In genomic region chrX:2521927-2522386, GRCh38 we compare ENCODE assay signal across 1 cellular context.
TF ChIP-seq lines count a peak whose summit lies in the region.

No MANE protein-coding gene starts in this region.

TF ChIP-seq in GM12878, 131 proteins besides CTCF, POLR2A, EP300 and RAD21 (continued from another document and continues in another):
- TF ChIP-seq ATF3 (IDR thresholded peaks at IDR 0.05; ENCODE audit: borderline replicate concordance, extremely low read depth, low read depth, low read length) = no peak
- TF ChIP-seq SIX5 (IDR thresholded peaks at IDR 0.05; ENCODE audit: low read depth, low read length, severe bottlenecking) = peak; percentile 6
- TF ChIP-seq MYB (IDR thresholded peaks at IDR 0.05; ENCODE audit: borderline replicate concordance, low read depth, low read length) = no peak
- no peak for TF ChIP-seq ZNF207 (IDR thresholded peaks at IDR 0.05; ENCODE audit: borderline replicate concordance)
- peak; percentile 56 for TF ChIP-seq ATF2 (IDR thresholded peaks at IDR 0.05; ENCODE audit: low read length)
- no peak for TF ChIP-seq EED (IDR thresholded peaks at IDR 0.05; ENCODE audit: low read depth)
- TF ChIP-seq RFX5 (IDR thresholded peaks at IDR 0.05; ENCODE audit: low read depth, low read length) = no peak
- peak; percentile 36 for TF ChIP-seq JUNB (IDR thresholded peaks at IDR 0.05)
- TF ChIP-seq RAD51 (IDR thresholded peaks at IDR 0.05) = no peak
- TF ChIP-seq TCF12 (IDR thresholded peaks at IDR 0.05; ENCODE audit: low read depth, low read length) = no peak
- no peak for TF ChIP-seq CHD2 (IDR thresholded peaks at IDR 0.05; ENCODE audit: borderline replicate concordance, low read depth, low read length)
- 0 out of 2 replicates have a peak, but pooled peaks have one; percentile 1 for TF ChIP-seq ZBTB40 (IDR thresholded peaks at IDR 0.05; ENCODE audit: borderline replicate concordance)
- no peak for TF ChIP-seq FOXM1 (IDR thresholded peaks at IDR 0.05; ENCODE audit: low read depth, low read length)
- TF ChIP-seq PRDM15 (CRISPR knock-in tag; IDR thresholded peaks at IDR 0.05) = no peak
- TF ChIP-seq RUNX3 (IDR thresholded peaks at IDR 0.05; ENCODE audit: low read length) = peak; percentile 52; the same call in 1 of the 2 replicates
- no peak for TF ChIP-seq MAX (IDR thresholded peaks at IDR 0.05; ENCODE audit: low read depth, low read length)
- no peak for TF ChIP-seq USF1 (IDR thresholded peaks at IDR 0.05; ENCODE audit: borderline replicate concordance, extremely low read length, insufficient read depth, low read depth, low read length)
- no peak for TF ChIP-seq TAF1 (IDR thresholded peaks at IDR 0.05; ENCODE audit: borderline replicate concordance, low read depth, low read length)
- no peak for TF ChIP-seq POU2F2 (IDR thresholded peaks at IDR 0.05; ENCODE audit: borderline replicate concordance, low read depth, low read length)
- no peak for TF ChIP-seq FOXK2 (IDR thresholded peaks at IDR 0.05)
- TF ChIP-seq NFXL1 (IDR thresholded peaks at IDR 0.05; ENCODE audit: borderline replicate concordance) = no peak
- no peak for TF ChIP-seq IRF4 (IDR thresholded peaks at IDR 0.05; ENCODE audit: low read depth, low read length)
- TF ChIP-seq SRF (IDR thresholded peaks at IDR 0.05; ENCODE audit: low read depth in 2 of 2, low read length in 2 of 2) = no peak
- no peak for TF ChIP-seq SMAD1 (IDR thresholded peaks at IDR 0.05; ENCODE audit: low read depth, partially characterized antibody)
- TF ChIP-seq YBX1 (IDR thresholded peaks at IDR 0.05) = no peak
- no peak for TF ChIP-seq SREBF1 (IDR thresholded peaks at IDR 0.05; ENCODE audit: low read length)
- no peak for TF ChIP-seq SMAD5 (IDR thresholded peaks at IDR 0.05; ENCODE audit: low read depth)
- TF ChIP-seq TARDBP (IDR thresholded peaks at IDR 0.05; ENCODE audit: borderline replicate concordance) = no peak
- no peak for TF ChIP-seq MEF2B (IDR thresholded peaks at IDR 0.05; ENCODE audit: partially characterized antibody, poor library complexity, severe bottlenecking)
- TF ChIP-seq NR2F1 (conservative IDR thresholded peaks at IDR 0.05) = no peak
- no peak for TF ChIP-seq IRF5 (IDR thresholded peaks at IDR 0.05; ENCODE audit: borderline replicate concordance)
- TF ChIP-seq TCF7 (IDR thresholded peaks at IDR 0.05; ENCODE audit: borderline replicate concordance) = peak; percentile 76; the same call in 1 of the 2 replicates
- no peak for TF ChIP-seq E2F4 (IDR thresholded peaks at IDR 0.05; ENCODE audit: low read depth, low read length)
- no peak for TF ChIP-seq STAT1 (conservative IDR thresholded peaks at IDR 0.05)
- no peak for TF ChIP-seq BCL11A (IDR thresholded peaks at IDR 0.05; ENCODE audit: low read depth, low read length)
- TF ChIP-seq CREM (IDR thresholded peaks at IDR 0.05; ENCODE audit: low read depth) = peak; percentile 63; the same call in 1 of the 2 replicates
- TF ChIP-seq IKZF2 (IDR thresholded peaks at IDR 0.05) = no peak; a peak in 1 of 4 replicates
- TF ChIP-seq TCF3 (IDR thresholded peaks at IDR 0.05; ENCODE audit: borderline replicate concordance, insufficient read depth, low read depth, low read length) = no peak
- no peak for TF ChIP-seq ZBED1 (IDR thresholded peaks at IDR 0.05; ENCODE audit: borderline replicate concordance)
- no peak for TF ChIP-seq HDGF (IDR thresholded peaks at IDR 0.05)
- 0 out of 2 replicates have a peak, but pooled peaks have one; percentile 42 for TF ChIP-seq JUND (IDR thresholded peaks at IDR 0.05; ENCODE audit: low read depth, low read length)
- TF ChIP-seq NFIC (IDR thresholded peaks at IDR 0.05; ENCODE audit: low read depth, low read length) = 0 out of 2 replicates have a peak, but pooled peaks have one; percentile 1
- no peak for TF ChIP-seq ZBTB33 (IDR thresholded peaks at IDR 0.05)
- no peak for TF ChIP-seq RBBP5 (conservative IDR thresholded peaks at IDR 0.05)
- no peak for TF ChIP-seq ZNF24 (IDR thresholded peaks at IDR 0.05)
- no peak for TF ChIP-seq SIN3A (IDR thresholded peaks at IDR 0.05; ENCODE audit: low read depth, low read length)
- no peak for TF ChIP-seq SKIL (IDR thresholded peaks at IDR 0.05; ENCODE audit: low read depth, poor library complexity, severe bottlenecking)
